ENCODE assay signal across 29 cellular contexts in the genomic region with DNA sequence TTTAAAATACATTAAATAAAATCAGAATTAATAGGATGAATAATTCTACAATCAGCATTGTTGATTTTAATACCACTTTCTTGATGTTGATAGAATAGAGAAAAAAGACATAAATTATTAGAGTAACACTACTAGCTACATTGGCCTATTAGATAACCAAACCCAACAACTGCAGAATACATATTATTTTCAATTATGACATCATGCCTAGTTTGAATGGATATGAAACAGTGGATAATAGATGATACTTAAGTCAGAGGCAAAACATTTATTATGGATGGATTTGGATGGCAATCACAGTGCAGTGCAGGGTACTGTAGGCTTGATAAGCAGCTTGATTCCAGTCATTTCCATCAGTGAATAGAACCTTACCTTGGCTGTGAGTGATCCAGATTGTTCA.
"Had no signal": no experiment of that assay in that cellular context is flagged by ENCODE, and none has a peak within 500 bp of the region (broad histone marks: within the 10 kb centered on the region; RNA-seq: fewer than 3 reads in every experiment).

No MANE protein-coding gene starts in this region.

- H3K27ac ChIP-seq: neutrophil, ovary, parathyroid adenoma, psoas muscle, skin epidermis, spleen, suprapubic skin, testis, tibial artery, transverse colon, upper lobe of right lung, uterus had no signal

- ATAC-seq: naive thymus-derived CD4-positive, alpha-beta T cell; natural killer cell; psoas muscle; right cardiac atrium; sciatic nerve; stimulated activated memory B cell treated with anti-CD40 and anti-IgM and Interleukin-4, amounts not matched to agents 10 μg/mL and 1 μg/mL and 100 μg/mL, for 72 hours; stimulated activated naive CD8-positive, alpha-beta T cell treated with anti-CD3 and anti-CD28 coated beads, Interleukin-15, amount 100 ng/mL, for 72 hours; stimulated activated naive CD8-positive, alpha-beta T cell treated with anti-CD3 and anti-CD28 coated beads, Interleukin-15, Interleukin-2, amounts not matched to agents 100 U/mL and 50 U/mL, for 24 hours; upper lobe of right lung had no signal

- H3K9me3 ChIP-seq: neutrophil, ovary, psoas muscle, suprapubic skin, testis, upper lobe of right lung had no signal

- H3K36me3 ChIP-seq: neutrophil, ovary, spleen, suprapubic skin, tibial artery, transverse colon, upper lobe of right lung, uterus had no signal

- H3K4me1 ChIP-seq: parathyroid adenoma, psoas muscle, spleen, suprapubic skin, testis, tibial artery, transverse colon, upper lobe of right lung, uterus had no signal

- H3K4me3 ChIP-seq: ovary, psoas muscle, skin epidermis, smooth muscle cell, spleen, suprapubic skin, testis, tibial artery, transverse colon, upper lobe of right lung, uterus had no signal

- H3K4me2 ChIP-seq: smooth muscle cell had no signal

- DNase-seq: naive thymus-derived CD4-positive, alpha-beta T cell; natural killer cell; nucleus accumbens; ovary; posterior cingulate gyrus; psoas muscle; right cardiac atrium; spleen; stimulated activated CD4-positive, alpha-beta T cell treated with anti-CD3 and anti-CD28 coated beads, Interleukin-12 subunit alpha, Interleukin-12 subunit beta, amount 100 ng/mL, for 4 hours; stimulated activated CD4-positive, alpha-beta T cell treated with anti-CD3 and anti-CD28 coated beads, Interleukin-1b, Interleukin-23, amount 100 ng/mL, for 48 hours; stimulated activated CD4-positive, alpha-beta T cell treated with anti-CD3 and anti-CD28 coated beads, Interleukin-4, amount 100 ng/mL, for 1 hour; stimulated activated CD4-positive, alpha-beta T cell treated with anti-CD3 and anti-CD28 coated beads, Interleukin-4, amount 100 ng/mL, for 4 hours; stimulated activated CD8-positive, alpha-beta memory T cell treated with anti-CD3 and anti-CD28 coated beads, Interleukin-4, amount 100 ng/mL, for 48 hours; stimulated activated naive CD4-positive, alpha-beta T cell; stimulated activated naive CD8-positive, alpha-beta T cell treated with anti-CD3 and anti-CD28 coated beads, Interleukin-15, amount 100 ng/mL, for 72 hours; stimulated activated naive CD8-positive, alpha-beta T cell treated with anti-CD3 and anti-CD28 coated beads, Interleukin-15, Interleukin-2, amounts not matched to agents 100 U/mL and 50 U/mL, for 24 hours; substantia nigra; testis; tibial artery; transverse colon; upper lobe of right lung; uterus had no signal
